ENCODE assay signal across 8 cellular contexts in the genomic region with DNA sequence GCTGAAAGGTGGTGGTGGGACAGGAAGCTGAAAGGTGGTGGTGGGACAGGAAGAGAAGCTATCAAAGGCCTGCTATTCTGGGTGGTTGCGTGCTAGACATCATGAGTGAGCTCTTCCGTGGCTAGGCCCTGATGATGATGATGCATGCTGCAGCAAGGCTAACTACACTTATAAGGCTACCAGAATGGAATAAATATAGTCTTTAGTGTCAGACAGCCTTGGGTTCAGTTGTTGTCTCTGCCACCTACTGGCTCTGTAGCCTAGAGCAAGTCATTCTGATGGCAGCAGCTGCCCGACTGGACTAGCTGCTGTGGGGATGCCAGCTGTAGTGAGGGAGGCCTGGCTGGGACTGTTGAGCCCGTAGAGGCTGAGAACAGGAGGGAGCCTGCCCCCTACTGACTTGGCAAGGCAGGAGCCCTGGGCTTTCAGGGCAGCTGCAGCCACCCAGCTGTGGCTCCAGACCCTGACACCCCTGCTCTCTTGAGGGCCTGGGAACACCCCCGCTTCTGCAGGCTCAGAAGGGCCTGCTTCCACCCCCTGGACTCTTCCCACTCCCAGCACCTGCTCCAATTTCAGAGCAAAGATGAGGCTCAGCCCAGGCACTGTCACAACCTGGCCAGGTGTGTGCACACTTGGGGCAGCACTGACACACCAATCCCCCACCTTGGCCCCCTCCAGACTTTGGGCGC. TPM values are rescaled to one million over a fixed set of nuclear protein-coding genes. Genes with fewer than 3 reads are reported as not detected.
DNase-seq lines count a peak whose midpoint lies in the region; ATAC-seq and TF ChIP-seq lines count a peak whose summit lies in the region.

No MANE protein-coding gene starts in this region.

- peak; percentile 32 for TF ChIP-seq CTCF in GM13976 (IDR thresholded peaks at IDR 0.05; ENCODE audit: borderline replicate concordance, control extremely low read depth, extremely low read depth, insufficient read depth, missing control alignments)

- ATAC-seq in HG02623 (IDR thresholded peaks at IDR 0.05; ENCODE audit: unreplicated experiment): peak; percentile 89
- ATAC-seq in activated naive CD4-positive, alpha-beta T cell treated with anti-CD3 and anti-CD28 coated beads, Interleukin-2, amount 50 U/mL, for 72 hours: peak; percentile 85 to 92

- in situ Hi-C loops in GM13976 (cut with MboI; ENCODE audit: low sequenced_read_pairs, unreplicated experiment): no loop called here
- in situ Hi-C loops in ACHN (cut with HindIII; ENCODE audit: low pct_ligation_motif_present, low pct_unique_long_range_greater_than_20kb, low sequenced_read_pairs): no loop called here

- H3K27ac Mint-ChIP-seq in activated naive CD4-positive, alpha-beta T cell treated with anti-CD3 and anti-CD28 coated beads, Interleukin-2, amount 50 U/mL, for 72 hours: peak overlapping the region; percentile 98 to 100

- H3K9me3 Mint-ChIP-seq in activated naive CD4-positive, alpha-beta T cell treated with anti-CD3 and anti-CD28 coated beads, Interleukin-2, amount 50 U/mL, for 72 hours: peaks cover 10 to 13% of the 10 kb centered on the region in 2 donors

- no peak for DNase-seq in GM13976 (ENCODE audit: low spot score)
- peak; percentile 45 for DNase-seq in RPMI7951 (ENCODE audit: low read depth)
- peak; percentile 52 to 82 for DNase-seq in activated naive CD4-positive, alpha-beta T cell treated with anti-CD3 and anti-CD28 coated beads, Interleukin-2, amount 50 U/mL, for 72 hours (ENCODE audit: low spot score in 2 of 2)
- peak in 2 of 3 experiments; percentile 57 to 66 for DNase-seq in stimulated activated CD4-positive, alpha-beta T cell treated with anti-CD3 and anti-CD28 coated beads, TNF-alpha, amount 100 ng/mL, for 24 hours (ENCODE audit: low read depth in 3 of 3)
- no peak for DNase-seq in caudate nucleus (lab: John Stamatoyannopoulos, UW)
- no peak for DNase-seq in ACHN
- no peak for DNase-seq in HPDE6-E6E7 (ENCODE audit: extremely low spot score)

- H3K36me3 Mint-ChIP-seq in activated naive CD4-positive, alpha-beta T cell treated with anti-CD3 and anti-CD28 coated beads, Interleukin-2, amount 50 U/mL, for 72 hours: peaks cover 41 to 71% of the 10 kb centered on the region in 2 donors

- H3K27ac ChIP-seq in caudate nucleus (ENCODE audit: low read depth, low read length): no peak overlapping the region

RNA-seq across cellular contexts. Expression of a gene that starts 21.4 kb away (rescaled TPM):
- not detected in 2 replicates for total RNA-seq in RPMI7951 (2014; rRNA removed; shearing (Covaris generic))
- 100 to 1,000 TPM; 306 to 517 TPM for total RNA-seq in activated naive CD4-positive, alpha-beta T cell treated with anti-CD3 and anti-CD28 coated beads, Interleukin-2, amount 50 U/mL, for 72 hours

RNA-seq across cellular contexts. Expression of a gene that starts 57.9 kb away (rescaled TPM):
- total RNA-seq in RPMI7951 (2014; rRNA removed; shearing (Covaris generic)): 1.5 and 1.6 TPM in 2 replicates
- 10 to 100 TPM; 11.0 to 24.9 TPM for total RNA-seq in activated naive CD4-positive, alpha-beta T cell treated with anti-CD3 and anti-CD28 coated beads, Interleukin-2, amount 50 U/mL, for 72 hours

Comparison
In these comparisons a context has a peak if more than half of its experiments do, and no peak if none do; other contexts are left out.
1. DNase-seq: peak in RPMI7951 (single experiment), activated naive CD4-positive, alpha-beta T cell treated with anti-CD3 and anti-CD28 coated beads, Interleukin-2, amount 50 U/mL, for 72 hours (2 of 2) and stimulated activated CD4-positive, alpha-beta T cell treated with anti-CD3 and anti-CD28 coated beads, TNF-alpha, amount 100 ng/mL, for 24 hours (2 of 3); none in GM13976 (single experiment), caudate nucleus (0 of 61), ACHN (single experiment) and HPDE6-E6E7 (single experiment).
2. RNA of a gene that starts 21.4 kb away (total RNA-seq): 306 to 517 TPM in activated naive CD4-positive, alpha-beta T cell treated with anti-CD3 and anti-CD28 coated beads, Interleukin-2, amount 50 U/mL, for 72 hours; not detected in RPMI7951; every median in the first group is over 100 times any median in the second.